ENCODE assay signal across 1 cellular context in the genomic region with DNA sequence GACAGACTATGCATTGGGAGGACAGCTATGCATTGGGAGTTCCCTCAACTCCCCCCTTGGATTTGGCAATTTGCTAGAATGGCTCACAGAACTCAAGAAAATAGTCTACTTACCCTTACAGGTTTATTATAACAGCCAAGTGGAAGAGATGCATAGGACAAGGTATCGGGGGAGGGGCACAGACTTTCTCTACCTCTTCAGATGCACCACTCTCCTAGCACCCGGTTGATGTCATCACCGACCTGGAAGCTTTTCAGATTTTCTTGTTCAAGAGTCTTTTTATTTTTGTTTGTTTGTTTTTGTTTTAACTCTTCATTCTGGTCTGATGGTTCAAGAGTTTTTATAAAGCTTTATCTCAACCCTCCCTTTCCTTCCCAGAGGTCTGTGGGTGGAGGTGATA.
TF ChIP-seq lines count a peak whose summit lies in the region.

No MANE protein-coding gene starts in this region.

TF ChIP-seq in HepG2, 621 proteins besides CTCF, POLR2A, EP300 and RAD21:
- TF ChIP-seq ZSCAN20 (CRISPR knock-in tag; IDR thresholded peaks at IDR 0.05; ENCODE audit: borderline replicate concordance) (no peak), ZNF337 (CRISPR knock-in tag; IDR thresholded peaks at IDR 0.05; ENCODE audit: borderline replicate concordance, low read depth) (no peak), KLF6 (CRISPR knock-in tag; IDR thresholded peaks at IDR 0.05) (no peak), RXRA (CRISPR knock-in tag; IDR thresholded peaks at IDR 0.05) (no peak), ZNF207 (IDR thresholded peaks at IDR 0.05; ENCODE audit: borderline replicate concordance) (no peak), EHMT2 (IDR thresholded peaks at IDR 0.05; ENCODE audit: borderline replicate concordance, low read depth, low read length) (no peak), ATF7 (IDR thresholded peaks at IDR 0.05) (no peak), ATF7 (CRISPR knock-in tag; IDR thresholded peaks at IDR 0.05) (no peak), MIER2 (CRISPR knock-in tag; IDR thresholded peaks at IDR 0.05) (no peak), IRF1 (CRISPR knock-in tag; IDR thresholded peaks at IDR 0.05; ENCODE audit: low read depth) (no peak), NFIB (CRISPR knock-in tag; IDR thresholded peaks at IDR 0.05; ENCODE audit: borderline replicate concordance) (no peak), ZNF850 (CRISPR knock-in tag; conservative IDR thresholded peaks at IDR 0.05) (no peak), SIN3B (IDR thresholded peaks at IDR 0.05; ENCODE audit: low read length) (no peak), REL (CRISPR knock-in tag; conservative IDR thresholded peaks at IDR 0.05) (no peak), ZNF205 (CRISPR knock-in tag; IDR thresholded peaks at IDR 0.05) (no peak), TP53 (CRISPR knock-in tag; conservative IDR thresholded peaks at IDR 0.05) (no peak)
- TF ChIP-seq, protein P1, sequence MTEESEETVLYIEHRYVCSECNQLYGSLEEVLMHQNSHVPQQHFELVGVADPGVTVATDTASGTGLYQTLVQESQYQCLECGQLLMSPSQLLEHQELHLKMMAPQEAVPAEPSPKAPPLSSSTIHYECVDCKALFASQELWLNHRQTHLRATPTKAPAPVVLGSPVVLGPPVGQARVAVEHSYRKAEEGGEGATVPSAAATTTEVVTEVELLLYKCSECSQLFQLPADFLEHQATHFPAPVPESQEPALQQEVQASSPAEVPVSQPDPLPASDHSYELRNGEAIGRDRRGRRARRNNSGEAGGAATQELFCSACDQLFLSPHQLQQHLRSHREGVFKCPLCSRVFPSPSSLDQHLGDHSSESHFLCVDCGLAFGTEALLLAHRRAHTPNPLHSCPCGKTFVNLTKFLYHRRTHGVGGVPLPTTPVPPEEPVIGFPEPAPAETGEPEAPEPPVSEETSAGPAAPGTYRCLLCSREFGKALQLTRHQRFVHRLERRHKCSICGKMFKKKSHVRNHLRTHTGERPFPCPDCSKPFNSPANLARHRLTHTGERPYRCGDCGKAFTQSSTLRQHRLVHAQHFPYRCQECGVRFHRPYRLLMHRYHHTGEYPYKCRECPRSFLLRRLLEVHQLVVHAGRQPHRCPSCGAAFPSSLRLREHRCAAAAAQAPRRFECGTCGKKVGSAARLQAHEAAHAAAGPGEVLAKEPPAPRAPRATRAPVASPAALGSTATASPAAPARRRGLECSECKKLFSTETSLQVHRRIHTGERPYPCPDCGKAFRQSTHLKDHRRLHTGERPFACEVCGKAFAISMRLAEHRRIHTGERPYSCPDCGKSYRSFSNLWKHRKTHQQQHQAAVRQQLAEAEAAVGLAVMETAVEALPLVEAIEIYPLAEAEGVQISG (CRISPR knock-in tag; IDR thresholded peaks at IDR 0.05) = no peak
- TF ChIP-seq, protein P2, sequence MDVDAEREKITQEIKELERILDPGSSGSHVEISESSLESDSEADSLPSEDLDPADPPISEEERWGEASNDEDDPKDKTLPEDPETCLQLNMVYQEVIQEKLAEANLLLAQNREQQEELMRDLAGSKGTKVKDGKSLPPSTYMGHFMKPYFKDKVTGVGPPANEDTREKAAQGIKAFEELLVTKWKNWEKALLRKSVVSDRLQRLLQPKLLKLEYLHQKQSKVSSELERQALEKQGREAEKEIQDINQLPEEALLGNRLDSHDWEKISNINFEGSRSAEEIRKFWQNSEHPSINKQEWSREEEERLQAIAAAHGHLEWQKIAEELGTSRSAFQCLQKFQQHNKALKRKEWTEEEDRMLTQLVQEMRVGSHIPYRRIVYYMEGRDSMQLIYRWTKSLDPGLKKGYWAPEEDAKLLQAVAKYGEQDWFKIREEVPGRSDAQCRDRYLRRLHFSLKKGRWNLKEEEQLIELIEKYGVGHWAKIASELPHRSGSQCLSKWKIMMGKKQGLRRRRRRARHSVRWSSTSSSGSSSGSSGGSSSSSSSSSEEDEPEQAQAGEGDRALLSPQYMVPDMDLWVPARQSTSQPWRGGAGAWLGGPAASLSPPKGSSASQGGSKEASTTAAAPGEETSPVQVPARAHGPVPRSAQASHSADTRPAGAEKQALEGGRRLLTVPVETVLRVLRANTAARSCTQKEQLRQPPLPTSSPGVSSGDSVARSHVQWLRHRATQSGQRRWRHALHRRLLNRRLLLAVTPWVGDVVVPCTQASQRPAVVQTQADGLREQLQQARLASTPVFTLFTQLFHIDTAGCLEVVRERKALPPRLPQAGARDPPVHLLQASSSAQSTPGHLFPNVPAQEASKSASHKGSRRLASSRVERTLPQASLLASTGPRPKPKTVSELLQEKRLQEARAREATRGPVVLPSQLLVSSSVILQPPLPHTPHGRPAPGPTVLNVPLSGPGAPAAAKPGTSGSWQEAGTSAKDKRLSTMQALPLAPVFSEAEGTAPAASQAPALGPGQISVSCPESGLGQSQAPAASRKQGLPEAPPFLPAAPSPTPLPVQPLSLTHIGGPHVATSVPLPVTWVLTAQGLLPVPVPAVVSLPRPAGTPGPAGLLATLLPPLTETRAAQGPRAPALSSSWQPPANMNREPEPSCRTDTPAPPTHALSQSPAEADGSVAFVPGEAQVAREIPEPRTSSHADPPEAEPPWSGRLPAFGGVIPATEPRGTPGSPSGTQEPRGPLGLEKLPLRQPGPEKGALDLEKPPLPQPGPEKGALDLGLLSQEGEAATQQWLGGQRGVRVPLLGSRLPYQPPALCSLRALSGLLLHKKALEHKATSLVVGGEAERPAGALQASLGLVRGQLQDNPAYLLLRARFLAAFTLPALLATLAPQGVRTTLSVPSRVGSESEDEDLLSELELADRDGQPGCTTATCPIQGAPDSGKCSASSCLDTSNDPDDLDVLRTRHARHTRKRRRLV (CRISPR knock-in tag; IDR thresholded peaks at IDR 0.05) = no peak
